ENCODE assay signal across 1 cellular context in genomic region chr14:105343194-105343593, GRCh38.
TF ChIP-seq lines count a peak whose summit lies in the region.

No MANE protein-coding gene starts in this region.

TF ChIP-seq in SK-N-SH, 30 proteins besides CTCF, POLR2A, EP300 and RAD21 (continued from another document):
- TF ChIP-seq USF2 (IDR thresholded peaks at IDR 0.05; ENCODE audit: borderline replicate concordance, low read depth, low read length), result no peak
- no peak for TF ChIP-seq GABPA (IDR thresholded peaks at IDR 0.05; ENCODE audit: low read depth)
- no peak for TF ChIP-seq FOSL2 (IDR thresholded peaks at IDR 0.05; ENCODE audit: borderline replicate concordance, low read depth)
- no peak for TF ChIP-seq PBX3 (IDR thresholded peaks at IDR 0.05)
- TF ChIP-seq IRF3 (IDR thresholded peaks at IDR 0.05; ENCODE audit: low read depth, low read length), result no peak
- TF ChIP-seq USF1 (IDR thresholded peaks at IDR 0.05; ENCODE audit: borderline replicate concordance, low read depth), result no peak
- no peak for TF ChIP-seq ZBTB33 (IDR thresholded peaks at IDR 0.05; ENCODE audit: borderline replicate concordance, low read depth)
- TF ChIP-seq SMC3 (IDR thresholded peaks at IDR 0.05; ENCODE audit: low read depth, low read length), result no peak
- TF ChIP-seq FOXM1 (IDR thresholded peaks at IDR 0.05; ENCODE audit: low read depth), result no peak
- TF ChIP-seq RFX5 (IDR thresholded peaks at IDR 0.05; ENCODE audit: low read length), result no peak
- TF ChIP-seq SIN3A (IDR thresholded peaks at IDR 0.05; ENCODE audit: borderline replicate concordance, low read depth, low read length), result no peak
- no peak for TF ChIP-seq FOXJ3 (CRISPR knock-in tag; IDR thresholded peaks at IDR 0.05)
- no peak for TF ChIP-seq MAX (IDR thresholded peaks at IDR 0.05; ENCODE audit: low read depth)
- TF ChIP-seq TCF12 (IDR thresholded peaks at IDR 0.05), result no peak
- TF ChIP-seq POLR2AphosphoS5 (IDR thresholded peaks at IDR 0.05; ENCODE audit: low read depth, low read length), result no peak
- TF ChIP-seq CHD2 (IDR thresholded peaks at IDR 0.05; ENCODE audit: low read length, partially characterized antibody), result no peak
- TF ChIP-seq NRF1 (IDR thresholded peaks at IDR 0.05; ENCODE audit: low read depth, low read length), result no peak
- 0 out of 2 replicates have a peak, but pooled peaks have one; percentile 18 for TF ChIP-seq GATA2 (CRISPR knock-in tag; IDR thresholded peaks at IDR 0.05)
